ENCODE assay signal across 12 cellular contexts in genomic region chr12:56963557-56963956, GRCh38. TPM values are rescaled to one million over a fixed set of nuclear protein-coding genes. Genes with fewer than 3 reads are reported as not detected.
A peak's percentile ranks its signal among the peaks of the same experiment; 100 is the strongest.
DNase-seq lines count a peak whose midpoint lies in the region; TF ChIP-seq lines count a peak whose summit lies in the region.
"Not testable (repeated sequence)": the region's sequence is repeated elsewhere in the genome, so short reads cannot be mapped to it uniquely, and the experiment has no call there.
"Had no signal": no experiment of that assay in that cellular context is flagged by ENCODE, and none has a peak within 500 bp of the region (broad histone marks: within the 10 kb centered on the region; RNA-seq: fewer than 3 reads in every experiment).

No MANE protein-coding gene starts in this region.

- not testable (repeated sequence) for H3K4me1 Mint-ChIP-seq in osteocyte (ENCODE audit: unreplicated experiment)

- H3K27me3 Mint-ChIP-seq in osteocyte (ENCODE audit: unreplicated experiment), result peaks cover 42% of the 10 kb centered on the region

- not testable (repeated sequence) for H3K27ac Mint-ChIP-seq in osteocyte (ENCODE audit: unreplicated experiment)

- not testable (repeated sequence) for H3K9me3 Mint-ChIP-seq in osteocyte (ENCODE audit: unreplicated experiment)

- TF ChIP-seq CTCF in osteocyte (IDR thresholded peaks at IDR 0.05), result not testable (repeated sequence)

- not testable (repeated sequence) for H3K36me3 Mint-ChIP-seq in osteocyte (ENCODE audit: unreplicated experiment)

- DNase-seq in osteocyte (ENCODE audit: extremely low spot score, unreplicated experiment), result peak; percentile 67

- not testable (repeated sequence) for H3K4me3 Mint-ChIP-seq in osteocyte (ENCODE audit: unreplicated experiment)

RNA-seq across cellular contexts. Expression of gene RDH16, which starts 6.1 kb away (rescaled TPM):
- total RNA-seq in osteocyte, result 0.16 and 0.27 TPM in 2 replicates
- total RNA-seq: A172 had no signal

RNA-seq across cellular contexts. Expression of gene SDR9C7, which starts 29.3 kb away (rescaled TPM):
- not detected in 2 replicates for total RNA-seq in osteocyte
- total RNA-seq: A172; A673; B cell; Caco-2; Calu3; CD4-positive, alpha-beta memory T cell; CD4-positive, alpha-beta T cell; CD4-positive, CD25-positive, alpha-beta regulatory T cell; CD8-positive, alpha-beta memory T cell; CD8-positive, alpha-beta T cell; Daoy had no signal

RNA-seq across cellular contexts. Expression of gene ZBTB39, which starts 42.8 kb away (rescaled TPM):
- total RNA-seq in osteocyte, result 6.4 and 7.0 TPM in 2 replicates

RNA-seq across cellular contexts. Expression of gene TAC3, which starts 52.8 kb away (rescaled TPM):
- total RNA-seq in osteocyte, result not detected in 2 replicates
- total RNA-seq: A172; A673; B cell; Calu3; CD4-positive, alpha-beta memory T cell; CD4-positive, alpha-beta T cell; CD4-positive, CD25-positive, alpha-beta regulatory T cell; CD8-positive, alpha-beta memory T cell; CD8-positive, alpha-beta T cell had no signal
